ENCODE assay signal across 8 cellular contexts in the genomic region with DNA sequence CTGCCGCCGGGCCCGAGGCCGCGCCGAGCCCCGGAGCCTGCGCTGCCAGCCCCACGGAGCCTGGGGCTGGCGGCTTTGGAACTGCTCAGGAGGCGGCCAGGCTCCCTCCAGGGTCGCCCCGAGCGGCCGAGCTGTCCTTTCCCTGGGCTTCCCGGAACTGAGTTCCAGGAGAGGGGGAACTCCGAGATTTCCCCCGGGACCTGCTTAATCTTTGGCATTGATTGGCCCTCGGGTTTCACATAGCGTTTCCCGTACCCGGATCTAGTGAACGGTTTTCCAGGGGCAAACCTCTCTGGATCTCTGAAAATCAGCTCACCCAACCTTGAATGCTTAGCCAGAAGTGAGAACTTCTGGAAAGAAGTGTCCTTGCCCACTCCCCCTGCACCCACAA. TPM values are rescaled to one million over a fixed set of nuclear protein-coding genes. Genes with fewer than 3 reads are reported as not detected.
DNase-seq lines count a peak whose midpoint lies in the region; ATAC-seq, FAIRE-seq and TF ChIP-seq lines count a peak whose summit lies in the region.

No MANE protein-coding gene starts in this region.

- H3K27ac ChIP-seq in OCI-LY7 (ENCODE audit: low read depth, low read length, poor library complexity, severe bottlenecking) (peak overlapping the region; percentile 60), duodenal mucosa (ENCODE audit: low read depth, low read length) (peak overlapping the region; percentile 84)

- no peak for FAIRE-seq in H54 (lab: Jason Lieb, UNC)

- peaks cover 8% of the 10 kb centered on the region; the same call in 1 of the 2 replicates for H3K79me2 ChIP-seq in OCI-LY7 (ENCODE audit: insufficient read depth, low read depth, low read length)

- peak overlapping the region; percentile 88 to 97 for H3K9ac ChIP-seq in duodenal mucosa (ENCODE audit: low read depth in 1 of 2, low read length in 2 of 2)

- POLR2A ChIA-PET in OCI-LY7 (lab: Charles Lee), result interaction anchor here (0.6 to 1.0 kb wide), 2 partner anchors 9 to 167 kb away, joined by 4 to 5 read pairs; no protein-coding TSS in a partner anchor
- POLR2A ChIA-PET in naive thymus-derived CD8-positive, alpha-beta T cell (lab: Charles Lee), result interaction anchor here (0.6 to 1.5 kb wide), 6 partner anchors 10 to 191 kb away, joined by 3 to 4 read pairs (median 3); no protein-coding TSS in a partner anchor

- no peak for ATAC-seq in naive thymus-derived CD8-positive, alpha-beta T cell
- ATAC-seq in GM21360 (IDR thresholded peaks at IDR 0.05; ENCODE audit: unreplicated experiment) (no peak), HG03439 (IDR thresholded peaks at IDR 0.05; ENCODE audit: unreplicated experiment) (no peak)

- peak overlapping the region; percentile 78 for H3K4me2 ChIP-seq in OCI-LY7 (ENCODE audit: low read length)

- H3K4me1 ChIP-seq in OCI-LY7 (ENCODE audit: insufficient read depth, low read length, poor library complexity, severe bottlenecking) (peaks cover 38% of the 10 kb centered on the region), duodenal mucosa (ENCODE audit: control insufficient read depth in 1 of 2, insufficient read depth in 2 of 2, low read length in 2 of 2) (peaks cover 33 to 40% of the 10 kb centered on the region in 2 donors)

- no peaks in the 10 kb centered on the region for H3K36me3 Mint-ChIP-seq in naive thymus-derived CD8-positive, alpha-beta T cell

- no TSS peak for BruUV-seq in OCI-LY7 (replicated peaks; lab: Mats Ljungman, UMichigan)

- no peaks in the 10 kb centered on the region for H3K27me3 ChIP-seq in duodenal mucosa (ENCODE audit: control insufficient read depth in 1 of 2, insufficient read depth in 2 of 2, low read length in 2 of 2)

- H3K4me1 Mint-ChIP-seq in naive thymus-derived CD8-positive, alpha-beta T cell, result peaks cover 20 to 57% (median 44%) of the 10 kb centered on the region in 4 donors

- H3K9me3 ChIP-seq in OCI-LY7 (ENCODE audit: low read length) (no peaks in the 10 kb centered on the region), duodenal mucosa (ENCODE audit: control insufficient read depth in 1 of 2, low read length in 2 of 2) (no peaks in the 10 kb centered on the region)

- no peaks in the 10 kb centered on the region for H3K27me3 Mint-ChIP-seq in naive thymus-derived CD8-positive, alpha-beta T cell

- H3K4me3 ChIP-seq in OCI-LY7 (ENCODE audit: low read depth, low read length, poor library complexity, severe bottlenecking) (peak overlapping the region; percentile 84), duodenal mucosa (ENCODE audit: low read depth in 1 of 2, low read length in 2 of 2) (peak overlapping the region; percentile 84 to 91)

- no peaks in the 10 kb centered on the region for H4K20me1 ChIP-seq in OCI-LY7 (ENCODE audit: insufficient read depth, low read length)

- TF ChIP-seq CTCF in OCI-LY7 (conservative IDR thresholded peaks at IDR 0.05; ENCODE audit: low read length), result no peak

- intact Hi-C loops in OCI-LY7 (cut with micrococcal nuclease; ENCODE audit: unreplicated experiment), result no loop called here

- peak overlapping the region; percentile 69 to 93 (median 87) for H3K4me3 Mint-ChIP-seq in naive thymus-derived CD8-positive, alpha-beta T cell

- CTCF ChIA-PET in OCI-LY7 (lab: Charles Lee; ENCODE audit: unreplicated experiment), result interaction anchor here (0.6 to 1.1 kb wide), 2 partner anchors 59 to 164 kb away, joined by 3 read pairs; no protein-coding TSS in a partner anchor

- no peak for TF ChIP-seq POLR2A in H54 (IDR thresholded peaks at IDR 0.05; ENCODE audit: low read depth, low read length)

- peak overlapping the region in 9 of 10 donors; percentile 85 to 95 (median 90) for H3K27ac Mint-ChIP-seq in naive thymus-derived CD8-positive, alpha-beta T cell

- peak overlapping the region; percentile 82; the same call in 1 of the 2 replicates for H2AFZ ChIP-seq in OCI-LY7 (ENCODE audit: low read length)

- DNase-seq in DMS153 (lab: John Stamatoyannopoulos, UW) (peak; percentile 62), H54 (ENCODE audit: insufficient read length, low spot score) (peak; percentile 68), OCI-LY7 (ENCODE audit: low spot score) (no peak)
- DNase-seq in naive thymus-derived CD8-positive, alpha-beta T cell, result peak in 2 of 10 donors; percentile 8 to 60
- no peak for DNase-seq in activated effector memory CD4-positive, alpha-beta T cell treated with Interleukin-2 at 50 U/mL for 16 hours

- no peaks in the 10 kb centered on the region for H3K36me3 ChIP-seq in OCI-LY7 (ENCODE audit: insufficient read depth, low read length)
- no peaks in the 10 kb centered on the region for H3K36me3 ChIP-seq in duodenal mucosa (ENCODE audit: control insufficient read depth in 1 of 2, insufficient read depth in 2 of 2, low read length in 2 of 2)

- H3K9me2 ChIP-seq in OCI-LY7 (ENCODE audit: insufficient read depth, low read length), result no peaks in the 10 kb centered on the region

- H3K9me3 Mint-ChIP-seq in naive thymus-derived CD8-positive, alpha-beta T cell, result no peaks in the 10 kb centered on the region

RNA-seq across cellular contexts. Expression of a gene that starts 0.5 kb away (rescaled TPM):
- total RNA-seq in OCI-LY7 (2014; rRNA removed; shearing (Covaris generic)), result 8.2 and 8.5 TPM in 2 replicates
- total RNA-seq in OCI-LY7 (2022), result 22.1 TPM in 2 replicates
- total RNA-seq in naive thymus-derived CD8-positive, alpha-beta T cell, result 10 to 100 TPM; 18.7 to 18.9 TPM
- 10 to 100 TPM in 2 of 3 donors, 1 to 10 TPM in 1; 8.5 to 14.9 (median 11.0) TPM for polyA plus RNA-seq in naive thymus-derived CD8-positive, alpha-beta T cell

RNA-seq across cellular contexts. Expression of a gene that starts 57.6 kb away (rescaled TPM):
- 14.0 and 17.9 TPM in 2 replicates for total RNA-seq in OCI-LY7 (2014; rRNA removed; shearing (Covaris generic))
- total RNA-seq in OCI-LY7 (2022), result 1.1 and 1.2 TPM in 2 replicates
- total RNA-seq in naive thymus-derived CD8-positive, alpha-beta T cell, result 1 to 10 TPM; 1.5 TPM
- 1 to 10 TPM in 2 of 3 donors, under 1 TPM in 1; 0.44 to 1.7 (median 1.2) TPM for polyA plus RNA-seq in naive thymus-derived CD8-positive, alpha-beta T cell

Comparison
In these comparisons a context has a peak if more than half of its experiments do, and no peak if none do; other contexts are left out.
1. DNase-seq: peak in DMS153 (single experiment) and H54 (single experiment); none in OCI-LY7 (single experiment) and activated effector memory CD4-positive, alpha-beta T cell treated with Interleukin-2 at 50 U/mL for 16 hours (single experiment).